9 cellular contexts compared by ENCODE assay signal in genomic region chr9:113057193-113057592, GRCh38. TPM values are rescaled to one million over a fixed set of nuclear protein-coding genes. Genes with fewer than 3 reads are reported as not detected.
DNase-seq lines count a peak whose midpoint lies in the region; ATAC-seq, FAIRE-seq and TF ChIP-seq lines count a peak whose summit lies in the region.
"Had no signal": no experiment of that assay in that cellular context is flagged by ENCODE, and none has a peak within 500 bp of the region (broad histone marks: within the 10 kb centered on the region; RNA-seq: fewer than 3 reads in every experiment).

No MANE protein-coding gene starts in this region.

- no peaks in the 10 kb centered on the region for H3K4me1 Mint-ChIP-seq in activated B cell treated with CpG ODN at 0.5 μM for 24 hours
- H3K4me1 Mint-ChIP-seq in stimulated activated memory B cell treated with anti-CD40 and anti-IgM and Interleukin-4, amounts not matched to agents 10 μg/mL and 1 μg/mL and 100 μg/mL, for 72 hours, result no peaks in the 10 kb centered on the region

- H3K79me2 ChIP-seq in keratinocyte (ENCODE audit: control insufficient read depth, insufficient read depth, low read length), result no peaks in the 10 kb centered on the region

- TF ChIP-seq CTCF in GM20000 (IDR thresholded peaks at IDR 0.05; ENCODE audit: extremely low read depth, missing control alignments) (no peak), activated B cell treated with CpG ODN at 0.5 μM for 24 hours (IDR thresholded peaks at IDR 0.05) (no peak), keratinocyte (optimal IDR thresholded peaks at IDR 0.05 in 1 of 3, IDR thresholded peaks at IDR 0.05 in 1 of 3, conservative IDR thresholded peaks at IDR 0.05 in 1 of 3; ENCODE audit: extremely low read depth in 1 of 3, insufficient read depth in 2 of 3, low read length in 3 of 3) (no peak)

- dilution Hi-C loops in keratinocyte (cut with MboI; ENCODE audit: extremely low pct_ligation_motif_present, low sequenced_read_pairs), result no loop called here

- no peaks in the 10 kb centered on the region for H3K9me1 ChIP-seq in keratinocyte (ENCODE audit: control insufficient read depth, extremely low read depth, insufficient read depth, low read length)

- peak overlapping the region; percentile 64 for H3K4me2 ChIP-seq in keratinocyte (ENCODE audit: control insufficient read depth, extremely low read depth, insufficient read depth, low read depth, low read length)

- H3K9me3 Mint-ChIP-seq in activated B cell treated with CpG ODN at 0.5 μM for 24 hours, result peaks cover 6% of the 10 kb centered on the region
- peaks cover 5% of the 10 kb centered on the region for H3K9me3 Mint-ChIP-seq in stimulated activated memory B cell treated with anti-CD40 and anti-IgM and Interleukin-4, amounts not matched to agents 10 μg/mL and 1 μg/mL and 100 μg/mL, for 72 hours

- no peak overlapping the region for H3K4me3 Mint-ChIP-seq in activated B cell treated with CpG ODN at 0.5 μM for 24 hours
- no peak overlapping the region for H3K4me3 Mint-ChIP-seq in stimulated activated memory B cell treated with anti-CD40 and anti-IgM and Interleukin-4, amounts not matched to agents 10 μg/mL and 1 μg/mL and 100 μg/mL, for 72 hours
- H3K4me3 Mint-ChIP-seq: activated T-helper 1 cell treated with anti-CD3 and anti-CD28 coated beads, Interleukin-12 subunit alpha, Interleukin-12 subunit beta, Interleukin-2, Interleukin-4 antibody, amounts not matched to agents 30 ng/mL and 10 ng/mL and 1 ng/mL, durations not matched to agents 14 hours and 24 hours and 36 hours had no signal

- H4K20me1 ChIP-seq in keratinocyte (ENCODE audit: control insufficient read depth, extremely low read depth, insufficient read depth, low read length), result no peaks in the 10 kb centered on the region

- H3K27ac ChIP-seq in keratinocyte (ENCODE audit: control insufficient read depth, insufficient read depth, low read length), result no peak overlapping the region
- no peak overlapping the region for H3K27ac ChIP-seq in subcutaneous abdominal adipose tissue (ENCODE audit: low read depth, low read length)

- no peaks in the 10 kb centered on the region for H3K36me3 Mint-ChIP-seq in activated B cell treated with CpG ODN at 0.5 μM for 24 hours (ENCODE audit: low read depth)
- no peaks in the 10 kb centered on the region for H3K36me3 Mint-ChIP-seq in stimulated activated memory B cell treated with anti-CD40 and anti-IgM and Interleukin-4, amounts not matched to agents 10 μg/mL and 1 μg/mL and 100 μg/mL, for 72 hours

- H3K9ac ChIP-seq in keratinocyte (ENCODE audit: control insufficient read depth, extremely low read depth, insufficient read depth, low read length), result no peak overlapping the region
- H3K9ac ChIP-seq in subcutaneous abdominal adipose tissue (ENCODE audit: low read length in 5 of 5), result peak overlapping the region; percentile 26 to 74 (median 59)

- FAIRE-seq in keratinocyte (lab: Jason Lieb, UNC), result no peak

- H3K4me1 ChIP-seq in keratinocyte (ENCODE audit: control insufficient read depth, extremely low read depth, insufficient read depth, low read length), result no peaks in the 10 kb centered on the region
- peaks cover 4 to 14% (median 13%) of the 10 kb centered on the region in 5 donors for H3K4me1 ChIP-seq in subcutaneous abdominal adipose tissue (ENCODE audit: control insufficient read depth in 5 of 5, insufficient read depth in 5 of 5, low read length in 5 of 5)

- H2AFZ ChIP-seq in keratinocyte (ENCODE audit: control insufficient read depth, low read length), result peak overlapping the region; percentile 98

- intact Hi-C loops in activated B cell treated with CpG ODN at 0.5 μM for 24 hours (cut with micrococcal nuclease) (no loop called here), posterior vena cava (cut with DNase I) (no loop called here)

- no peak overlapping the region for H3K27ac Mint-ChIP-seq in activated B cell treated with CpG ODN at 0.5 μM for 24 hours
- no peak overlapping the region for H3K27ac Mint-ChIP-seq in stimulated activated memory B cell treated with anti-CD40 and anti-IgM and Interleukin-4, amounts not matched to agents 10 μg/mL and 1 μg/mL and 100 μg/mL, for 72 hours
- H3K27ac Mint-ChIP-seq: activated T-helper 1 cell treated with anti-CD3 and anti-CD28 coated beads, Interleukin-12 subunit alpha, Interleukin-12 subunit beta, Interleukin-2, Interleukin-4 antibody, amounts not matched to agents 30 ng/mL and 10 ng/mL and 1 ng/mL, durations not matched to agents 14 hours and 24 hours and 36 hours had no signal

- peak; percentile 16 for ATAC-seq in activated B cell treated with CpG ODN at 0.5 μM for 24 hours (ENCODE audit: low read depth)
- ATAC-seq in stimulated activated memory B cell treated with anti-CD40 and anti-IgM and Interleukin-4, amounts not matched to agents 10 μg/mL and 1 μg/mL and 100 μg/mL, for 72 hours, result no peak

- CTCF ChIA-PET in activated B cell treated with CpG ODN at 0.5 μM for 24 hours (lab: Charles Lee), result no interaction called here

- DNase-seq in GM20000 (ENCODE audit: low spot score) (peak; percentile 35), activated B cell treated with CpG ODN at 0.5 μM for 24 hours (no peak), keratinocyte (ENCODE audit: low read depth, low spot score) (no peak), posterior vena cava (ENCODE audit: low spot score) (no peak), OCI-M2 (lab: John Stamatoyannopoulos, UW; ENCODE audit: unreplicated experiment) (no peak)
- DNase-seq in stimulated activated CD4-positive, alpha-beta T cell treated with anti-CD3 and anti-CD28 coated beads, Interleukin-2, amount 100 ng/mL, for 48 hours, result no peak

- H3K36me3 ChIP-seq in keratinocyte (ENCODE audit: control insufficient read depth in 2 of 2, extremely low read depth in 1 of 2, insufficient read depth in 2 of 2, low read length in 2 of 2), result no peaks in the 10 kb centered on the region
- peaks cover 0 to 4% (median 0%) of the 10 kb centered on the region in 5 donors for H3K36me3 ChIP-seq in subcutaneous abdominal adipose tissue (ENCODE audit: control insufficient read depth in 5 of 5, insufficient read depth in 5 of 5, low read length in 5 of 5)

- H3K9me3 ChIP-seq in keratinocyte (ENCODE audit: control insufficient read depth, low read depth, low read length), result peaks cover 7% of the 10 kb centered on the region
- peaks cover 32 to 59% (median 49%) of the 10 kb centered on the region in 5 donors for H3K9me3 ChIP-seq in subcutaneous abdominal adipose tissue (ENCODE audit: control insufficient read depth in 5 of 5, low read length in 5 of 5)

- H3K4me3 ChIP-seq in keratinocyte (ENCODE audit: control insufficient read depth in 2 of 3, extremely low read depth in 1 of 3, insufficient read depth in 2 of 3, low read depth in 1 of 3, low read length in 3 of 3) (peak overlapping the region; percentile 69 to 78 (median 76)), subcutaneous abdominal adipose tissue (ENCODE audit: low read depth in 1 of 5, low read length in 5 of 5) (peak overlapping the region; percentile 82 to 99 (median 88))

- H3K27me3 ChIP-seq in keratinocyte (ENCODE audit: control insufficient read depth, extremely low read depth, insufficient read depth, low read length), result peaks cover 19% of the 10 kb centered on the region
- peaks cover 8 to 16% (median 14%) of the 10 kb centered on the region in 5 donors for H3K27me3 ChIP-seq in subcutaneous abdominal adipose tissue (ENCODE audit: control insufficient read depth in 5 of 5, insufficient read depth in 4 of 5, low read length in 5 of 5)

- peaks cover 9% of the 10 kb centered on the region for H3K27me3 Mint-ChIP-seq in activated B cell treated with CpG ODN at 0.5 μM for 24 hours
- no peaks in the 10 kb centered on the region for H3K27me3 Mint-ChIP-seq in stimulated activated memory B cell treated with anti-CD40 and anti-IgM and Interleukin-4, amounts not matched to agents 10 μg/mL and 1 μg/mL and 100 μg/mL, for 72 hours

- POLR2A ChIA-PET in activated B cell treated with CpG ODN at 0.5 μM for 24 hours (lab: Charles Lee), result no interaction called here

RNA-seq across cellular contexts. Expression of gene ZFP37, which starts 0.7 kb away (rescaled TPM):
- total RNA-seq in activated B cell treated with CpG ODN at 0.5 μM for 24 hours, result 1.7 and 2.6 TPM in 2 replicates
- 0.24 to 0.72 TPM (median 0.41 TPM) in 3 replicates for polyA plus RNA-seq in keratinocyte
- polyA plus RNA-seq in keratinocyte (2011; ENCODE audit: low read depth), result 0.36 TPM
- 0.14 and 0.29 TPM in 2 replicates for polyA plus RNA-seq in keratinocyte (2011; cell fraction: cytosol; rRNA removed)
- polyA plus RNA-seq in keratinocyte (2011; cell fraction: nucleus; rRNA removed), result 0.62 and 0.80 TPM in 2 replicates
- polyA plus RNA-seq in keratinocyte (2012; ENCODE audit: low replicate concordance), result 0.28 and 0.41 TPM in 2 replicates
- polyA minus RNA-seq in keratinocyte, result 0.16 to 0.42 TPM in 2 of 3 replicates, not detected in the other
- polyA minus RNA-seq in keratinocyte (2011; cell fraction: cytosol; rRNA and poly(A)+ RNA removed), result not detected
- polyA minus RNA-seq in keratinocyte (2011; cell fraction: nucleus; rRNA and poly(A)+ RNA removed), result 1.5 TPM in 1 of 2 replicates, not detected in the other
- 1 to 10 TPM; 3.6 to 4.4 TPM for total RNA-seq in posterior vena cava

RNA-seq across cellular contexts. Expression of gene ZNF883, which starts 45.2 kb away (rescaled TPM):
- 0.33 and 1.0 TPM in 2 replicates for total RNA-seq in activated B cell treated with CpG ODN at 0.5 μM for 24 hours
- polyA plus RNA-seq in keratinocyte, result 0.90 to 1.00 TPM (median 0.98 TPM) in 3 replicates
- 0.74 TPM for polyA plus RNA-seq in keratinocyte (2011; ENCODE audit: low read depth)
- 1.2 and 2.0 TPM in 2 replicates for polyA plus RNA-seq in keratinocyte (2011; cell fraction: cytosol; rRNA removed)
- polyA plus RNA-seq in keratinocyte (2011; cell fraction: nucleus; rRNA removed), result 0.49 and 0.66 TPM in 2 replicates
- polyA plus RNA-seq in keratinocyte (2012; ENCODE audit: low replicate concordance), result 0.76 and 0.99 TPM in 2 replicates
- 0.20 to 1.5 TPM (median 0.80 TPM) in 3 replicates for polyA minus RNA-seq in keratinocyte
- polyA minus RNA-seq in keratinocyte (2011; cell fraction: cytosol; rRNA and poly(A)+ RNA removed), result not detected
- polyA minus RNA-seq in keratinocyte (2011; cell fraction: nucleus; rRNA and poly(A)+ RNA removed), result 0.21 TPM in 1 of 2 replicates, not detected in the other
- 1 to 10 TPM; 2.1 to 3.2 TPM for total RNA-seq in posterior vena cava
- total RNA-seq: activated T-helper 1 cell treated with anti-CD3 and anti-CD28 coated beads, Interleukin-12 subunit alpha, Interleukin-12 subunit beta, Interleukin-2, Interleukin-4 antibody, amounts not matched to agents 30 ng/mL and 10 ng/mL and 1 ng/mL, durations not matched to agents 14 hours and 24 hours and 36 hours had no signal
